Comparison of ENCODE assay signal across 8 cellular contexts in genomic region chr6:42726485-42727083, GRCh38. TPM values are rescaled to one million over a fixed set of nuclear protein-coding genes. Genes with fewer than 3 reads are reported as not detected.
DNase-seq lines count a peak whose midpoint lies in the region; ATAC-seq and TF ChIP-seq lines count a peak whose summit lies in the region.

No MANE protein-coding gene starts in this region.

- no peaks in the 10 kb centered on the region for H3K36me3 ChIP-seq in kidney epithelial cell (ENCODE audit: control insufficient read depth, insufficient read depth, low read length)

- no peaks in the 10 kb centered on the region for H3K36me3 Mint-ChIP-seq in central memory CD8-positive, alpha-beta T cell (ENCODE audit: insufficient read depth)

- no peaks in the 10 kb centered on the region for H3K27me3 Mint-ChIP-seq in central memory CD8-positive, alpha-beta T cell

- in situ Hi-C loops in GM13977 (cut with MboI; ENCODE audit: low pct_unique_long_range_greater_than_20kb, low sequenced_read_pairs, unreplicated experiment) = no loop called here

- DNase-seq in GM13977 (ENCODE audit: low spot score) = peak; percentile 90
- peak; percentile 76 for DNase-seq in NCI-H2227 treated with DMSO at 0.1 percent for 48 hours (lab: John Stamatoyannopoulos, UW)
- peak; percentile 20 to 48 (median 44) for DNase-seq in activated CD4-positive, CD25-positive, alpha-beta regulatory T cell (lab: John Stamatoyannopoulos, UW)
- DNase-seq in central memory CD8-positive, alpha-beta T cell (ENCODE audit: low spot score in 2 of 2) = peak; percentile 40 to 70
- peak; percentile 49 for DNase-seq in kidney epithelial cell (ENCODE audit: low read depth)
- peak; percentile 79 for DNase-seq in stimulated activated CD4-positive, alpha-beta T cell treated with anti-CD3 and anti-CD28 coated beads, Interleukin-15, amount 100 ng/mL, for 24 hours

- peak; percentile 79 for TF ChIP-seq CTCF in GM13977 (IDR thresholded peaks at IDR 0.05; ENCODE audit: extremely low read depth, insufficient read depth, missing control alignments)
- peak; percentile 85 for TF ChIP-seq CTCF in kidney epithelial cell (IDR thresholded peaks at IDR 0.05; ENCODE audit: insufficient read depth, low read length, poor library complexity, severe bottlenecking)

- H3K27me3 ChIP-seq in kidney epithelial cell (ENCODE audit: control insufficient read depth, insufficient read depth, low read length) = no peaks in the 10 kb centered on the region

- peaks cover 16% of the 10 kb centered on the region for H3K4me1 Mint-ChIP-seq in central memory CD8-positive, alpha-beta T cell

- H3K4me3 Mint-ChIP-seq in central memory CD8-positive, alpha-beta T cell = peak overlapping the region; percentile 79

- no peaks in the 10 kb centered on the region for H3K9me3 Mint-ChIP-seq in central memory CD8-positive, alpha-beta T cell

- H3K4me3 ChIP-seq in kidney epithelial cell (ENCODE audit: low read depth, low read length) = peak overlapping the region; percentile 31

- ATAC-seq in HG03108 (IDR thresholded peaks at IDR 0.05; ENCODE audit: unreplicated experiment) (peak; percentile 84), HG03520 (IDR thresholded peaks at IDR 0.05; ENCODE audit: unreplicated experiment) (no peak)
- ATAC-seq in central memory CD8-positive, alpha-beta T cell (replicated peaks; ENCODE audit: extremely low read depth, poor library complexity, severe bottlenecking) = peak; percentile 96

- H3K27ac Mint-ChIP-seq in central memory CD8-positive, alpha-beta T cell (ENCODE audit: low read depth) = peak overlapping the region; percentile 91

RNA-seq across cellular contexts. Expression of gene PRPH2, which starts 4.2 kb away (rescaled TPM):
- total RNA-seq in kidney epithelial cell = 0.21 and 0.34 TPM in 2 replicates

RNA-seq across cellular contexts. Expression of gene TBCC, which starts 19.3 kb away (rescaled TPM):
- total RNA-seq in kidney epithelial cell = 55.2 and 57.0 TPM in 2 replicates

RNA-seq across cellular contexts. Expression of gene BICRAL, which starts 55.3 kb away (rescaled TPM):
- 5.2 and 7.1 TPM in 2 replicates for total RNA-seq in kidney epithelial cell
